Comparison of ENCODE assay signal across 19 cellular contexts in genomic region chr1:203349166-203349565, GRCh38. TPM values are rescaled to one million over a fixed set of nuclear protein-coding genes. Genes with fewer than 3 reads are reported as not detected.
"Had no signal": no experiment of that assay in that cellular context is flagged by ENCODE, and none has a peak within 500 bp of the region (broad histone marks: within the 10 kb centered on the region; RNA-seq: fewer than 3 reads in every experiment).

No MANE protein-coding gene starts in this region.

- H3K36me3 ChIP-seq: right lobe of liver, upper lobe of left lung had no signal

- H3K4me3 ChIP-seq: psoas muscle, right lobe of liver had no signal

- H3K4me1 ChIP-seq: psoas muscle, right lobe of liver had no signal

- H3K27ac ChIP-seq: psoas muscle, right lobe of liver, upper lobe of left lung had no signal

- DNase-seq: cortex of kidney; effector CD8-positive, alpha-beta T cell; heart left ventricle; kidney glomerular epithelial cell; mesendoderm; naive thymus-derived CD4-positive, alpha-beta T cell; nephron progenitor cell; psoas muscle; retina; right lobe of liver; stimulated activated CD4-positive, alpha-beta T cell treated with anti-CD3 and anti-CD28 coated beads, Interleukin-2, amount 100 ng/mL, for 24 hours; stimulated activated CD4-positive, alpha-beta T cell treated with anti-CD3 and anti-CD28 coated beads, Interleukin-4, amount 100 ng/mL, for 4 hours; stimulated activated naive CD4-positive, alpha-beta T cell; upper lobe of left lung had no signal

- H3K27me3 ChIP-seq: dorsolateral prefrontal cortex, heart left ventricle, right lobe of liver, upper lobe of left lung had no signal

- FAIRE-seq: frontal cortex, islet of Langerhans had no signal

- ATAC-seq: esophagus mucosa; heart left ventricle; naive thymus-derived CD4-positive, alpha-beta T cell; psoas muscle; right lobe of liver had no signal

- H3K9me3 ChIP-seq: heart left ventricle, psoas muscle, right lobe of liver, upper lobe of left lung had no signal

RNA-seq across cellular contexts. Expression of gene FMOD, which starts 1.8 kb away (rescaled TPM):
- total RNA-seq: mononuclear cell; naive thymus-derived CD4-positive, alpha-beta T cell had no signal
- polyA plus RNA-seq: naive thymus-derived CD4-positive, alpha-beta T cell had no signal
